Comparison of ENCODE assay signal across 8 cellular contexts in the genomic region with DNA sequence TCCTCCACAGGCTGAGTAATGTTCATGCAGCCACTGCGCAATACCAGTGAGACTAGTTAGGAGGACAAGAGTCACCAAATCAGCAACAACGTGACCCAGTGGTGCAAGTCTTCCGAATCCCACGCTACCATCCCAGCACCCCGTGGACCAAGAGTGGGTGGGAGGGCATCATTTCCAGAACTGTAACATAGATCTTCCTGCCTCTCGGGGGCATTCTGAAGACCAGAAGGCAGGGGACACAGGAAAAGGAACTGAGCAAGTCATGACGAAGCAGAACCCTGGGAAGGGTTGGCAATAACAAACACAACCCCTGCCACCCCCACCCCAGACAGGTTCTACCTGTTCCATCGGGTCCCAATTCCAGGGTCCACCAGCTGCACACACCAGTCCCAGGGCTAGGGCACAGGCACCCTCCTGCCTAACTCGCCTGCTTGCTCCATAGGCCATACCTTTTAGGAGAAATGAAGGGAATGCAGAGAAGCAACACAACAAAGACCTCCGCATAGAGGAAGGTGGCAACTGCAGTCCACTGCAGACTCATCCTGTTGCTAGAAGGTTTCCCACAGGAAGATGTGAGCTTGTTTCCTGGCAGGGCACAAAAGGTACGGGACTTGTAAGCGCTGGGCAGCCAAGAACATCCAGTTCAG. TPM values are rescaled to one million over a fixed set of nuclear protein-coding genes. Genes with fewer than 3 reads are reported as not detected.
DNase-seq lines count a peak whose midpoint lies in the region; ATAC-seq and TF ChIP-seq lines count a peak whose summit lies in the region.

No MANE protein-coding gene starts in this region.

- no peaks in the 10 kb centered on the region for H3K9me3 Mint-ChIP-seq in central memory CD8-positive, alpha-beta T cell
- peaks cover 0 to 2% (median 0%) of the 10 kb centered on the region in 7 donors for H3K9me3 Mint-ChIP-seq in naive B cell

- peaks cover 18% of the 10 kb centered on the region for H3K4me1 Mint-ChIP-seq in central memory CD8-positive, alpha-beta T cell
- H3K4me1 Mint-ChIP-seq in naive B cell: peaks cover 15 to 28% (median 19%) of the 10 kb centered on the region in 3 donors

- DNase-seq in central memory CD8-positive, alpha-beta T cell (ENCODE audit: low spot score in 2 of 2): no peak
- no peak for DNase-seq in naive B cell
- DNase-seq in iPS-NIHi11 (ENCODE audit: low spot score): no peak
- DNase-seq in D341Med (ENCODE audit: low spot score): no peak
- no peak for DNase-seq in dedifferentiated amniotic fluid mesenchymal stem cell (ENCODE audit: extremely low spot score)
- DNase-seq in SW 1271 (lab: John Stamatoyannopoulos, UW): no peak

- ATAC-seq in central memory CD8-positive, alpha-beta T cell (replicated peaks; ENCODE audit: extremely low read depth, poor library complexity, severe bottlenecking): no peak
- no peak for ATAC-seq in naive B cell (ENCODE audit: low read depth in 2 of 2)

- peak overlapping the region; percentile 51 for H3K27ac Mint-ChIP-seq in central memory CD8-positive, alpha-beta T cell (ENCODE audit: low read depth)
- peak overlapping the region in 5 of 6 donors; percentile 61 to 91 (median 83) for H3K27ac Mint-ChIP-seq in naive B cell

- peaks cover 37% of the 10 kb centered on the region for H3K36me3 Mint-ChIP-seq in central memory CD8-positive, alpha-beta T cell (ENCODE audit: insufficient read depth)
- H3K36me3 Mint-ChIP-seq in naive B cell: peaks cover 0 to 6% of the 10 kb centered on the region in 2 donors

- no peak for TF ChIP-seq CTCF in C4-2B (conservative IDR thresholded peaks at IDR 0.05)

- peaks cover 49% of the 10 kb centered on the region for H3K36me3 ChIP-seq in KOPT-K1 (ENCODE audit: insufficient read depth, low read length)

- no peaks in the 10 kb centered on the region for H3K9me3 ChIP-seq in KOPT-K1 (ENCODE audit: insufficient read depth, low read length, poor library complexity, severe bottlenecking)

- H3K4me3 Mint-ChIP-seq in central memory CD8-positive, alpha-beta T cell: peak overlapping the region; percentile 80
- H3K4me3 Mint-ChIP-seq in naive B cell: peak overlapping the region; percentile 79 to 93 (median 88)

- H3K27ac ChIP-seq in C4-2B: peak overlapping the region; percentile 95
- H3K27ac ChIP-seq in KOPT-K1 (ENCODE audit: low read depth, low read length, poor library complexity, severe bottlenecking): peak overlapping the region; percentile 82

- no peaks in the 10 kb centered on the region for H3K27me3 Mint-ChIP-seq in central memory CD8-positive, alpha-beta T cell
- no peaks in the 10 kb centered on the region for H3K27me3 Mint-ChIP-seq in naive B cell

RNA-seq across cellular contexts. Expression of a gene that starts 1.4 kb away (rescaled TPM):
- 100 to 1,000 TPM; 228 to 369 (median 252) TPM for polyA plus RNA-seq in naive B cell (ENCODE audit: low read depth in 6 of 6)

RNA-seq across cellular contexts. Expression of a gene that starts 1.8 kb away (rescaled TPM):
- 1 to 10 TPM; 2.2 to 6.2 (median 5.2) TPM for polyA plus RNA-seq in naive B cell (ENCODE audit: low read depth in 6 of 6)

RNA-seq across cellular contexts. Expression of a gene that starts 35.1 kb away (rescaled TPM):
- polyA plus RNA-seq in naive B cell (ENCODE audit: low read depth in 6 of 6): under 1 TPM in 3 of 6 donors, not detected in 3; 0.06 to 0.78 (median 0.23) TPM

RNA-seq across cellular contexts. Expression of a gene that starts 41.2 kb away (rescaled TPM):
- under 1 TPM in 1 of 6 donors, not detected in 5; 0.71 TPM for polyA plus RNA-seq in naive B cell (ENCODE audit: low read depth in 6 of 6)

RNA-seq across cellular contexts. Expression of a gene that starts 49.2 kb away (rescaled TPM):
- polyA plus RNA-seq in naive B cell (ENCODE audit: low read depth in 6 of 6): not detected
